Comparison of ENCODE assay signal across 9 cellular contexts in the genomic region with DNA sequence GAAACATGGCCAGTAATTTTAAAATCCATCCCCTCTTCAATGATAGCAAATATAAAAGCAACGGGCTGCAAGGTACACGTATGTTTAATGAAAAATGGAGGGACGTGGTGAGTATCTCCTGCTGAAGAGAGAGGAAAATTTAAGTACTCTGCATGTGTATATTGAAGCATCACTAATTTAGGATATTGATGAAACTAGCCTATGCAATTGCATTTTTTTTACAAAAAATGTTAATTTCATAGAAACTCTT.
A peak's percentile ranks its signal among the peaks of the same experiment; 100 is the strongest.
DNase-seq lines count a peak whose midpoint lies in the region; ATAC-seq and TF ChIP-seq lines count a peak whose summit lies in the region.
"Had no signal": no experiment of that assay in that cellular context is flagged by ENCODE, and none has a peak within 500 bp of the region (broad histone marks: within the 10 kb centered on the region; RNA-seq: fewer than 3 reads in every experiment).

No MANE protein-coding gene starts in this region.

- CTCF ChIA-PET in activated naive CD4-positive, alpha-beta T cell treated with anti-CD3 and anti-CD28 coated beads, Interleukin-2, amount 10 ng/mL, durations not matched to agents 7 days and 5 days (lab: Charles Lee), result interaction anchor here (0.6 to 1.3 kb wide), 2 partner anchors 10 to 19 kb away, joined by 3 to 5 read pairs; no protein-coding TSS in a partner anchor

- H3K27ac ChIP-seq in VCaP (peak overlapping the region; percentile 98), skin epidermis (peak overlapping the region in 18 of 21 experiments; percentile 87 to 99 (median 94))

- peaks cover 19% of the 10 kb centered on the region for H3K4me1 Mint-ChIP-seq in activated naive CD4-positive, alpha-beta T cell treated with anti-CD3 and anti-CD28 coated beads, Interleukin-2, amount 10 ng/mL, durations not matched to agents 7 days and 5 days

- DNase-seq in NCI-H2196 (lab: John Stamatoyannopoulos, UW; ENCODE audit: unreplicated experiment), result no peak
- no peak for DNase-seq in activated naive CD4-positive, alpha-beta T cell treated with anti-CD3 and anti-CD28 coated beads, Interleukin-2, amount 10 ng/mL, durations not matched to agents 7 days and 5 days

- H3K4me3 Mint-ChIP-seq in activated naive CD4-positive, alpha-beta T cell treated with anti-CD3 and anti-CD28 coated beads, Interleukin-2, amount 10 ng/mL, durations not matched to agents 7 days and 5 days, result no peak overlapping the region
- H3K4me3 Mint-ChIP-seq: activated CD4-positive, alpha-beta T cell treated with anti-CD3 and anti-CD28 coated beads, Interleukin-2, amount 10 ng/mL, durations not matched to agents 24 days and 14 days had no signal

- ATAC-seq in GM19455 (IDR thresholded peaks at IDR 0.05; ENCODE audit: unreplicated experiment) (peak; percentile 3), HG02884 (IDR thresholded peaks at IDR 0.05; ENCODE audit: unreplicated experiment) (no peak), GM21390 (IDR thresholded peaks at IDR 0.05; ENCODE audit: unreplicated experiment) (no peak)

- no peak overlapping the region for H3K27ac Mint-ChIP-seq in activated naive CD4-positive, alpha-beta T cell treated with anti-CD3 and anti-CD28 coated beads, Interleukin-2, amount 10 ng/mL, durations not matched to agents 7 days and 5 days
- H3K27ac Mint-ChIP-seq: activated CD4-positive, alpha-beta T cell treated with anti-CD3 and anti-CD28 coated beads, Interleukin-2, amount 10 ng/mL, durations not matched to agents 24 days and 14 days had no signal

- peaks cover 4% of the 10 kb centered on the region for H3K36me3 Mint-ChIP-seq in activated naive CD4-positive, alpha-beta T cell treated with anti-CD3 and anti-CD28 coated beads, Interleukin-2, amount 10 ng/mL, durations not matched to agents 7 days and 5 days

- H3K27me3 Mint-ChIP-seq in activated naive CD4-positive, alpha-beta T cell treated with anti-CD3 and anti-CD28 coated beads, Interleukin-2, amount 10 ng/mL, durations not matched to agents 7 days and 5 days, result no peaks in the 10 kb centered on the region

- no peaks in the 10 kb centered on the region for H3K9me3 Mint-ChIP-seq in activated naive CD4-positive, alpha-beta T cell treated with anti-CD3 and anti-CD28 coated beads, Interleukin-2, amount 10 ng/mL, durations not matched to agents 7 days and 5 days
- H3K9me3 Mint-ChIP-seq: activated CD4-positive, alpha-beta T cell treated with anti-CD3 and anti-CD28 coated beads, Interleukin-2, amount 10 ng/mL, durations not matched to agents 24 days and 14 days had no signal

- no peak for TF ChIP-seq CTCF in VCaP (conservative IDR thresholded peaks at IDR 0.05)

- H3K4me3 ChIP-seq in iPS-11a (ENCODE audit: low read depth, low read length) (peak overlapping the region; percentile 78), skin epidermis (peak overlapping the region; percentile 79 to 98 (median 88))
